ENCODE assay signal across 10 cellular contexts in the genomic region with DNA sequence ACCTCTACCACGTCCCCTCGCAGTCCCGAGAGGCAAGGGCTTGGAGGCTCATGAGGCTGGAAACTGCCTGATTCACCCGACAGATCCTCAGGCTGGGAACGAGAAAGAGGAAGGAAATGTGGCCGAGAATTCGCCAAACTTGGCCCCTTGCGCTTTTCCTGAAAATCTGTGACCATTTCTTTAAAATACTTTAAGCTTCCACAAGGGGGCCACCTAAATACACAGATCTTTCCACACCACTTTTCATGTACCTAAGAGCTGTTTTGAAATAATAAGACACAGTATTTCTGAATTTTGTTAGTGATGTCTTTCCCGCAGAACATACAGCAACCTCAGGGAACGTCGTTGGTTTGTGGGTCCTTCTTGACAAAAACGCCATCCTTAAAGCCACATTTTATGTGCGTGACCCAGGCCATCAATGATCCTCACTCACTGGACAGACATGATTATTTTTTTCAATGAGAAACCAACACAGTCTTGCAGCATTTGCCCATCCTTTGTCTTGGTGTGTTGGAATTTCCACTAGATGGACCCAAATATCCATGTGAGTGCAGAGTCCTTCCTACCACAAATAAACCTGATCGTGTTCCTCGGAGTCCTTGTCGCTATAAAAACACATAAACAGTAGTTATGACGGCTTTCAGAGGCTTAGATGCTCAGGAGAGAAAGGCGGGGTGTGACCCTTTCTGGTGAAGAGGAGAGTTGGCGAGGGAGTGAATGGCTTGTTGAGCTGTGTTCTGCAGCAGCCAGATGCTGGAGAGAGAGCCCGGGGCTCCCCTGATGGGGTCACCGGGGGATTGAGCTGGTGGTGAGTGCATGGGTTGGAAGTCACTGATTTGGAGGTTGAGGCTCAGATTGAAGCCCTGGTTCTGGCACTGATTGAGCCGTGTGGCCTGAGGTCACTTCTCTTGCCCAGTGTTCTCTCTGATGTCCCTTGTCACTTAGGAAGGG. TPM values are rescaled to one million over a fixed set of nuclear protein-coding genes. Genes with fewer than 3 reads are reported as not detected.
DNase-seq lines count a peak whose midpoint lies in the region; ATAC-seq, FAIRE-seq and TF ChIP-seq lines count a peak whose summit lies in the region.
"Had no signal": no experiment of that assay in that cellular context is flagged by ENCODE, and none has a peak within 500 bp of the region (broad histone marks: within the 10 kb centered on the region; RNA-seq: fewer than 3 reads in every experiment).

No MANE protein-coding gene starts in this region.

- WGBS in lung, 2 donors: 32 to 37% methylated on average over 22 of the region's 22 CpGs

- no peaks in the 10 kb centered on the region for H3K9me3 ChIP-seq in lung (ENCODE audit: control insufficient read depth in 2 of 2, insufficient read depth in 1 of 2, low read length in 1 of 2)
- H3K9me3 ChIP-seq: SJCRH30 had no signal

- DNase-seq in Caki2 (ENCODE audit: low read depth): peak; percentile 23
- no peak for DNase-seq in HFF-Myc (ENCODE audit: extremely low read depth, low read depth)
- peak; percentile 31 for DNase-seq in NCI-H82 treated with DMSO at 0.1 percent for 48 hours (lab: John Stamatoyannopoulos, UW; ENCODE audit: unreplicated experiment)
- peak; percentile 26 for DNase-seq in bronchial epithelial cell (ENCODE audit: low read depth)
- DNase-seq in lung (ENCODE audit: low spot score): no peak
- DNase-seq in omental fat pad (ENCODE audit: low spot score): no peak

- H3K4me3 ChIP-seq in HFF-Myc (replicated peaks; ENCODE audit: low read depth, low read length) (no peak overlapping the region), bronchial epithelial cell (ENCODE audit: low read depth, low read length) (no peak overlapping the region), lung (no peak overlapping the region)
- H3K4me3 ChIP-seq: SJCRH30 had no signal

- ATAC-seq in lung (ENCODE audit: insufficient read depth, low FRiP score) (no peak), GM19397 (IDR thresholded peaks at IDR 0.05; ENCODE audit: unreplicated experiment) (no peak), HG03095 (IDR thresholded peaks at IDR 0.05; ENCODE audit: unreplicated experiment) (no peak), omental fat pad (ENCODE audit: low FRiP score) (no peak)

- H3K27me3 ChIP-seq in bronchial epithelial cell (ENCODE audit: control insufficient read depth, insufficient read depth, low read length) (no peaks in the 10 kb centered on the region), lung (ENCODE audit: control insufficient read depth, insufficient read depth) (no peaks in the 10 kb centered on the region)

- H3K4me1 ChIP-seq in lung (ENCODE audit: control insufficient read depth in 2 of 2, insufficient read depth in 2 of 2, low read length in 2 of 2): no peaks in the 10 kb centered on the region
- H3K4me1 ChIP-seq: SJCRH30 had no signal

- H3K27ac ChIP-seq in lung (ENCODE audit: low read depth in 1 of 2, low read length in 1 of 2): no peak overlapping the region
- H3K27ac ChIP-seq: SJCRH30 had no signal

- TF ChIP-seq CTCF in HFF-Myc (IDR thresholded peaks at IDR 0.05; ENCODE audit: low read depth, low read length, missing control alignments): peak; percentile 42
- peak; percentile 53 for TF ChIP-seq CTCF in bronchial epithelial cell (IDR thresholded peaks at IDR 0.05; ENCODE audit: insufficient read depth, low read length, severe bottlenecking)
- TF ChIP-seq CTCF in lung (IDR thresholded peaks at IDR 0.05; ENCODE audit: control extremely low read depth, extremely low read depth): peak; percentile 12
- peak in 1 of 3 donors; percentile 19 for TF ChIP-seq CTCF in omental fat pad (IDR thresholded peaks at IDR 0.05)

- H3K36me3 ChIP-seq in bronchial epithelial cell (ENCODE audit: control insufficient read depth, insufficient read depth, low read length) (no peaks in the 10 kb centered on the region), lung (ENCODE audit: control insufficient read depth in 2 of 2, insufficient read depth in 2 of 2, low read length in 2 of 2) (no peaks in the 10 kb centered on the region)
- H3K36me3 ChIP-seq: SJCRH30 had no signal

- no peak for FAIRE-seq in bronchial epithelial cell (lab: Jason Lieb, UNC)

- in situ Hi-C loops in Caki2 (cut with HindIII; ENCODE audit: low pct_unique_long_range_greater_than_20kb, low sequenced_read_pairs): no loop called here

RNA-seq across cellular contexts. Expression of a gene that starts 25.0 kb away (rescaled TPM):
- total RNA-seq in Caki2 (2014; rRNA removed; shearing (Covaris generic); ENCODE audit: low replicate concordance): not detected in 2 replicates
- total RNA-seq in bronchial epithelial cell (not detected in 2 replicates), lung (under 1 TPM in 1 of 2 donors, not detected in 1; 0.37 TPM), omental fat pad (1 to 10 TPM in 1 of 4 donors, under 1 TPM in 1, not detected in 2; 0.31 to 1.4 TPM)
- not detected for polyA plus RNA-seq in lung
- total RNA-seq: SJCRH30, skeletal muscle tissue had no signal

Comparison
In these comparisons a context has a peak if more than half of its experiments do, and no peak if none do; other contexts are left out.
1. DNase-seq: peak in Caki2 (single experiment), NCI-H82 treated with DMSO at 0.1 percent for 48 hours (single experiment) and bronchial epithelial cell (single experiment); none in HFF-Myc (single experiment), lung (single experiment) and omental fat pad (single experiment).